28 cellular contexts compared by ENCODE assay signal in the genomic region with DNA sequence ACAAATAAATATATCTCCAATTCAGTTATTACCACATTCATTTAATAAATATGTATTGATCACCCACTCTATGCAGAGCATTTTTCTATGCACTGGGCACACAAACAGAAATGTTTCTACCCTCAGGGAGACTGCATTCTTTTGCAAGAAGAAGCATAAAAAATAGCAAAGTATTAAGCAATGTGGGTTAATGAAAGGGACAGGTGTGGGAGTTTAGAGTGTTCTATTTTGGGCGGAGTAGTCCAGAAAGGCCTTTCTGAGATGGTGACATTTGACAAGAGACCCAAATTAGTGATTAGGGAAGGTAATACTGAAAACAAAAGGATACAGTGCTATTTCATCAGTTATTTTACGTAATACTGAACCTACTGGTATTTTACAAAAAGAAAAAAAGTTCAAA.
"Had no signal": no experiment of that assay in that cellular context is flagged by ENCODE, and none has a peak within 500 bp of the region (broad histone marks: within the 10 kb centered on the region; RNA-seq: fewer than 3 reads in every experiment).

No MANE protein-coding gene starts in this region.

- H3K4me1 Mint-ChIP-seq: endodermal cell, immature natural killer cell, memory B cell had no signal

- H3K27me3 ChIP-seq: colonic mucosa, esophagus squamous epithelium, gastroesophageal sphincter, heart left ventricle, hepatocyte had no signal

- H3K79me2 ChIP-seq: hepatocyte had no signal

- H3K27me3 Mint-ChIP-seq: dendritic cell treated with granulocyte-macrophage colony-stimulating factor and Interleukin-4, amounts not matched to agents 40 ng/mL and 50 ng/mL, for 4 days; effector memory CD8-positive, alpha-beta T cell; memory B cell had no signal

- H3K4me3 ChIP-seq: colonic mucosa, esophagus squamous epithelium, gastroesophageal sphincter, heart left ventricle, hepatocyte, lower lobe of right lung had no signal

- H3K27ac ChIP-seq: colonic mucosa, epithelial cell of prostate, esophagus squamous epithelium, gastroesophageal sphincter, heart left ventricle, hepatocyte, lower lobe of right lung had no signal

- H3K36me3 ChIP-seq: colonic mucosa, esophagus squamous epithelium, gastroesophageal sphincter, heart left ventricle, lower lobe of right lung had no signal

- H3K9me3 ChIP-seq: colonic mucosa had no signal

- H3K36me3 Mint-ChIP-seq: immature natural killer cell, memory B cell had no signal

- ATAC-seq: effector memory CD8-positive, alpha-beta T cell; esophagus mucosa; gastroesophageal sphincter; heart left ventricle; left colon; left lobe of liver; left ventricle myocardium superior; lower lobe of right lung had no signal

- H3K27ac Mint-ChIP-seq: dendritic cell treated with granulocyte-macrophage colony-stimulating factor and Interleukin-4, amounts not matched to agents 40 ng/mL and 50 ng/mL, for 4 days; effector memory CD8-positive, alpha-beta T cell; endodermal cell; immature natural killer cell; memory B cell had no signal

- H3K4me1 ChIP-seq: colonic mucosa, esophagus squamous epithelium, gastroesophageal sphincter, heart left ventricle, lower lobe of right lung had no signal

- H3K4me3 Mint-ChIP-seq: dendritic cell treated with granulocyte-macrophage colony-stimulating factor and Interleukin-4, amounts not matched to agents 40 ng/mL and 50 ng/mL, for 4 days; effector memory CD8-positive, alpha-beta T cell; endodermal cell; immature natural killer cell; memory B cell had no signal

- H3K4me2 ChIP-seq: hepatocyte had no signal

- H2AFZ ChIP-seq: hepatocyte had no signal

- DNase-seq: cerebellar nuclear complex; colonic mucosa; cortex of kidney; effector CD8-positive, alpha-beta T cell; effector memory CD8-positive, alpha-beta T cell; endodermal cell; erythroblast; esophagus squamous epithelium; foreskin fibroblast; foreskin melanocyte; heart left ventricle; hypothalamus; immature natural killer cell; islet precursor cell; kidney; kidney glomerular epithelial cell; left colon; left ventricle myocardium superior; lower lobe of right lung; mesendoderm; midbrain had no signal
